Comparison of ENCODE assay signal across 8 cellular contexts in the genomic region with DNA sequence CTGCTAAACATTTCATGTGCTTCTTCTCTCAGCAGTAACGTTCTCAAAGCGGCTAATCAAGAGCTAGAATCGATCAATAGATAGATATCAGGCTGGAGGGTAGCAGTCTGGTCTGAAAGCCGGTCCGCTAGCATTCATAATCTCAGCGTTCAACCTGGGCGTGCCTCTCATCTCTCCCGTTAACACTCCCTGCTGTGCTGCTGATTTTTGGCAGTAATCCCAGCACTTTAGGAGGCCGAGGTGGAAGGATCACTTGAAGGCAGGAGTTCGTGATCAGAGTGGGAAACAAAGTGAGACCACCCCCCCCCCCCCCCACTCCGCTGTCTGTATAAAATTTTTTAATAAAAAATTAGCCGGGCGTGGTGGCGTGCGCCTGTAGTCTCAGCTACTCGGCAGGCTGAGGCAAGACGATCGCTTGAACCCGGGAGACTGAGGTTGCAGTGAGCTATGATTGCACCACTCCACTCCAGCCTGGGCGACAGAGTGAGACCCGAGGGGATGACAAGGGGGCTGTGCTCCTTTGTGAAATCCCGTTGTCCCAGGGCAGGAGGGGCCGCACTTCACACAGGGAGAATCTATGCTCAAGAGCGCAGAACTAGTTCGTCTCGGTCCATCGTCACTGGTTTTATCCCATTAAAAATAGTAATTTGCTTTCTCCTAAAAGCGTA. TPM values are rescaled to one million over a fixed set of nuclear protein-coding genes. Genes with fewer than 3 reads are reported as not detected.
DNase-seq lines count a peak whose midpoint lies in the region; ATAC-seq and TF ChIP-seq lines count a peak whose summit lies in the region.

No MANE protein-coding gene starts in this region.

- TF ChIP-seq CTCF in nephron (IDR thresholded peaks at IDR 0.05; ENCODE audit: unreplicated experiment in 3 of 3), result no peak

- H3K9me3 ChIP-seq in T-helper 17 cell (ENCODE audit: control insufficient read depth, low read length, poor library complexity, severe bottlenecking), result no peaks in the 10 kb centered on the region

- TF ChIP-seq RAD21 in Ishikawa (IDR thresholded peaks at IDR 0.05; ENCODE audit: low read depth), result no peak

- peak; percentile 17 for DNase-seq in NCI-H2196 (lab: John Stamatoyannopoulos, UW; ENCODE audit: unreplicated experiment)
- no peak for DNase-seq in NCI-H2196 treated with DMSO at 0.1 percent for 48 hours (lab: John Stamatoyannopoulos, UW; ENCODE audit: unreplicated experiment)
- no peak for DNase-seq in T-helper 17 cell
- no peak for DNase-seq in epithelial cell of prostate (ENCODE audit: low read depth, low spot score)
- no peak for DNase-seq in hepatic stellate cell (ENCODE audit: low spot score)

- peak; percentile 21; the same call in 1 of the 2 replicates for TF ChIP-seq EP300 in Ishikawa (IDR thresholded peaks at IDR 0.05; ENCODE audit: borderline replicate concordance)

- no peaks in the 10 kb centered on the region for H3K9me3 Mint-ChIP-seq in nephron

- ATAC-seq in GM21786 (IDR thresholded peaks at IDR 0.05; ENCODE audit: unreplicated experiment) (peak; percentile 18), T-helper 17 cell (peak; percentile 22)

- H3K27me3 Mint-ChIP-seq in T-helper 17 cell (peaks cover 7% of the 10 kb centered on the region), nephron (ENCODE audit: low read depth) (peaks cover 4% of the 10 kb centered on the region)

- H3K4me3 Mint-ChIP-seq in T-helper 17 cell, result peak overlapping the region; percentile 89
- peak overlapping the region; percentile 92 to 98 (median 97) for H3K4me3 Mint-ChIP-seq in nephron

- H3K27ac Mint-ChIP-seq in T-helper 17 cell (peak overlapping the region; percentile 41), nephron (peak overlapping the region; percentile 72 to 94 (median 88))

- peaks cover 26% of the 10 kb centered on the region for H3K4me1 Mint-ChIP-seq in T-helper 17 cell
- H3K4me1 Mint-ChIP-seq in nephron, result peaks cover 52% of the 10 kb centered on the region

- H3K27ac ChIP-seq in epithelial cell of prostate, result peak overlapping the region; percentile 64

- H3K36me3 Mint-ChIP-seq in T-helper 17 cell (ENCODE audit: low read depth) (no peaks in the 10 kb centered on the region), nephron (ENCODE audit: low read depth) (peaks cover 4% of the 10 kb centered on the region)

TF ChIP-seq in Ishikawa, 13 proteins besides CTCF, POLR2A, EP300 and RAD21:
- peak; percentile 80 for TF ChIP-seq NFIC (IDR thresholded peaks at IDR 0.05)
- no peak for TF ChIP-seq FOXM1 (IDR thresholded peaks at IDR 0.05; ENCODE audit: borderline replicate concordance, low read depth)

RNA-seq across cellular contexts. Expression of a gene that starts 0.6 kb away (rescaled TPM):
- under 1 TPM; 0.27 to 0.63 TPM for total RNA-seq in T-helper 17 cell

RNA-seq across cellular contexts. Expression of a gene that starts 13.7 kb away (rescaled TPM):
- total RNA-seq in T-helper 17 cell, result 1 to 10 TPM in 1 of 2 donors, under 1 TPM in 1; 0.81 to 1.6 TPM
